ENCODE assay signal across 9 cellular contexts in the genomic region with DNA sequence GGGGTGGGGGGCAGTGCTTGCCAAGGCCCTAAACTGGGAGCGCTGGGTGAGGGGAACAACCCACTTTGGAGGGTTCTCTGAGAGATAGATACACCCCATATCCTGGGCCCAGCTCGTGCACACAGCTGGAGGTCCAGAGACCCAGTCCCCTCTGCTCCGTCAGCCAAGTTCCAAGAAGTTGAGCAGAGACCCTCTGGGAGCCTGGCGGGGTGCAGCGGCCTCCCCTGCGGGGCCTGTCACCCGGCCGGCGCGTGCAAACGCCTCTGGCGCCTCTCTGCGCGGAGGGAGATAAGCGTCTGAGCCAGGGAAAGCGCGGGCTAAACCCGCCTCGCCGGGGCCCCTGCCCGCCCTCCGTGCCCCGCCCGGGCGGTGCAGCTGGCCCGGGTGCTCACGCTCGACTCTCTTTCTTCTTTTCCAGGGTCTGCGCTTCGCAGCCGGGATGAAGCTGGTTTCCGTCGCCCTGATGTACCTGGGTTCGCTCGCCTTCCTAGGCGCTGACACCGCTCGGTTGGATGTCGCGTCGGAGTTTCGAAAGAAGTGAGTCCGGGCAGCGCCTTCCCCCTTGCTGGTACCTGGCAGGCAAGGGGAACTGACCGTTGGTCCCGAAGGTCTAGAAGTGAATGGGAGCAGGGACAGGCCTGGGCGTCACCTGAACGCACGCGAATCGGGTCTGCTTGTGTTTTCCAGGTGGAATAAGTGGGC.
DNase-seq lines count a peak whose midpoint lies in the region; ATAC-seq lines count a peak whose summit lies in the region.
"Had no signal": no experiment of that assay in that cellular context is flagged by ENCODE, and none has a peak within 500 bp of the region (broad histone marks: within the 10 kb centered on the region; RNA-seq: fewer than 3 reads in every experiment).

No MANE protein-coding gene starts in this region.

- H3K27ac ChIP-seq in caudate nucleus (ENCODE audit: low read depth, low read length), result peak overlapping the region; percentile 64

- H3K27ac Mint-ChIP-seq in stimulated activated naive CD8-positive, alpha-beta T cell treated with anti-CD3 and anti-CD28 coated beads, Interleukin-15, amount 100 ng/mL, for 72 hours, result no peak overlapping the region

- no peaks in the 10 kb centered on the region for H3K9me3 Mint-ChIP-seq in stimulated activated naive CD8-positive, alpha-beta T cell treated with anti-CD3 and anti-CD28 coated beads, Interleukin-15, amount 100 ng/mL, for 72 hours
- H3K9me3 Mint-ChIP-seq: activated naive CD4-positive, alpha-beta T cell treated with anti-CD3 and anti-CD28 coated beads, Interleukin-2, amount 50 U/mL, for 72 hours had no signal

- peaks cover 83% of the 10 kb centered on the region for H3K4me1 Mint-ChIP-seq in stimulated activated naive CD8-positive, alpha-beta T cell treated with anti-CD3 and anti-CD28 coated beads, Interleukin-15, amount 100 ng/mL, for 72 hours

- peak overlapping the region; percentile 88 for H3K4me3 Mint-ChIP-seq in stimulated activated naive CD8-positive, alpha-beta T cell treated with anti-CD3 and anti-CD28 coated beads, Interleukin-15, amount 100 ng/mL, for 72 hours

- ATAC-seq in stimulated activated naive CD8-positive, alpha-beta T cell treated with anti-CD3 and anti-CD28 coated beads, Interleukin-15, amount 100 ng/mL, for 72 hours, result no peak
- no peak for ATAC-seq in HG02970 (IDR thresholded peaks at IDR 0.05; ENCODE audit: low FRiP score, unreplicated experiment)
- no peak for ATAC-seq in GM19463 (IDR thresholded peaks at IDR 0.05; ENCODE audit: unreplicated experiment)

- DNase-seq in NCI-H2227 (lab: John Stamatoyannopoulos, UW; ENCODE audit: unreplicated experiment) (peak; percentile 26), NCI-H2227 treated with DMSO at 0.1 percent for 48 hours (lab: John Stamatoyannopoulos, UW) (no peak), RKO (ENCODE audit: low spot score) (peak; percentile 60), caudate nucleus (lab: John Stamatoyannopoulos, UW) (peak in 5 of 61 donors; percentile 19 to 63 (median 50)), left kidney (ENCODE audit: low read depth, low spot score) (peak; percentile 68)
- DNase-seq in stimulated activated naive CD8-positive, alpha-beta T cell treated with anti-CD3 and anti-CD28 coated beads, Interleukin-15, amount 100 ng/mL, for 72 hours, result peak in 1 of 2 donors; percentile 47

- H3K27me3 Mint-ChIP-seq in stimulated activated naive CD8-positive, alpha-beta T cell treated with anti-CD3 and anti-CD28 coated beads, Interleukin-15, amount 100 ng/mL, for 72 hours, result peaks cover 72% of the 10 kb centered on the region
